33 cellular contexts compared by ENCODE assay signal in the genomic region with DNA sequence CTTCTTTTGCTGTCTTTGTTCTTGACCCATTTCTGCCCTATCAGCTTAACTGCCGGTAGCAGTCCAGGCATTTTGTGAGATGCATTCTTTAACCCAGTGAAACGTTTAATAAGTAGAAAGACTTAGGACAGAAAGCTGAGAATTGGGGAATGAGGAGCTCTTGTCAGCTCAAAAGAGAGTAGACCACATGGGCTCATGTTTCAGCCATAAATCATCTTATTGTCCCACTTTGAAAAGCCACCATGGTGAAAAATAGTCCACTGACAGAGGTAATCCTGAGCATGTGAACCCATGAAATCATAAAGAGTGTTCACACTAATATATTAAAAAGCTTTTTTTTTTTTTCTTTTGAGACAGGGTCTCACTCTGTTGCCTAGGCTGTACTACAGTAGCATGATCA.
"Had no signal": no experiment of that assay in that cellular context is flagged by ENCODE, and none has a peak within 500 bp of the region (broad histone marks: within the 10 kb centered on the region; RNA-seq: fewer than 3 reads in every experiment).

No MANE protein-coding gene starts in this region.

- H3K4me3 ChIP-seq: ascending aorta, breast epithelium, cardiac muscle cell, colonic mucosa, esophagus squamous epithelium had no signal

- DNase-seq: activated B cell treated with CpG ODN at 0.5 μM for 24 hours; activated CD4-positive, alpha-beta memory T cell treated with anti-CD3 and anti-CD28 coated beads for 36 hours; activated CD4-positive, alpha-beta T cell treated with anti-CD3 and anti-CD28 coated beads for 36 hours; activated CD4-positive, alpha-beta T cell treated with anti-CD3 and anti-CD28 coated beads, Interleukin-2, amount 10 ng/mL, durations not matched to agents 24 days and 14 days; activated CD8-positive, alpha-beta memory T cell treated with anti-CD3 and anti-CD28 coated beads, Interleukin-2, amount 10 ng/mL, durations not matched to agents 7 days and 5 days; activated CD8-positive, alpha-beta memory T cell treated with anti-CD3 and anti-CD28 coated beads, Interleukin-2, amount 50 U/mL, for 4 hours; activated CD8-positive, alpha-beta T cell treated with anti-CD3 and anti-CD28 coated beads, Interleukin-2, amount 10 ng/mL, durations not matched to agents 7 days and 5 days; activated effector memory CD4-positive, alpha-beta T cell treated with anti-CD3 and anti-CD28 coated beads, Interleukin-2, amount 50 U/mL, for 16 hours; activated naive CD4-positive, alpha-beta T cell treated with anti-CD3 and anti-CD28 coated beads for 36 hours; activated naive CD8-positive, alpha-beta T cell treated with anti-CD3 and anti-CD28 coated beads, Interleukin-2, amount 10 ng/mL, durations not matched to agents 7 days and 5 days; activated T-cell treated with anti-CD3 and anti-CD28 coated beads, Interleukin-2, amount 50 U/mL, for 1 hour; activated T-cell treated with anti-CD3 and anti-CD28 coated beads, Interleukin-2, amount 50 U/mL, for 48 hours; central memory CD4-positive, alpha-beta T cell; cerebellar nuclear complex; colonic mucosa; effector CD8-positive, alpha-beta T cell; esophagus squamous epithelium; foreskin melanocyte; head of caudate nucleus; T-helper 17 cell; T1000; WERI-Rb-1 had no signal

- FAIRE-seq: endometrium, endothelial cell of umbilical vein had no signal

- H3K9me3 Mint-ChIP-seq: activated B cell treated with CpG ODN at 0.5 μM for 24 hours; activated CD4-positive, alpha-beta memory T cell treated with anti-CD3 and anti-CD28 coated beads for 36 hours; activated CD4-positive, alpha-beta T cell treated with anti-CD3 and anti-CD28 coated beads, Interleukin-2, amount 10 ng/mL, durations not matched to agents 24 days and 14 days; activated naive CD4-positive, alpha-beta T cell treated with anti-CD3 and anti-CD28 coated beads for 36 hours; activated naive CD4-positive, alpha-beta T cell treated with anti-CD3 and anti-CD28 coated beads, Interleukin-2, amount 50 U/mL, for 72 hours; activated naive CD8-positive, alpha-beta T cell treated with anti-CD3 and anti-CD28 coated beads, Interleukin-2, amount 10 ng/mL, durations not matched to agents 7 days and 5 days; activated T-helper 1 cell treated with anti-CD3 and anti-CD28 coated beads, Interleukin-12 subunit alpha, Interleukin-12 subunit beta, Interleukin-2, Interleukin-4 antibody, amounts not matched to agents 30 ng/mL and 10 ng/mL and 1 ng/mL, durations not matched to agents 14 hours and 24 hours and 36 hours; activated T-helper 2 cell treated with anti-CD3 and anti-CD28 coated beads, Interferon-gamma antibody, Interleukin-2, Interleukin-4, amounts not matched to agents 10 μg/mL and 5 μg/mL and 100 μg/mL, durations not matched to agents 14 hours and 24 hours and 36 hours; brain; T-helper 2 cell treated with Interferon-gamma antibody and Interleukin-4, amounts not matched to agents 5 μg/mL and 100 μg/mL, for 36 hours had no signal

- H3K4me3 Mint-ChIP-seq: activated B cell treated with CpG ODN at 0.5 μM for 24 hours; activated CD4-positive, alpha-beta memory T cell treated with anti-CD3 and anti-CD28 coated beads for 36 hours; activated CD4-positive, alpha-beta T cell treated with anti-CD3 and anti-CD28 coated beads for 36 hours; activated CD4-positive, alpha-beta T cell treated with anti-CD3 and anti-CD28 coated beads, Interleukin-2, amount 10 ng/mL, durations not matched to agents 24 days and 14 days; activated CD8-positive, alpha-beta memory T cell treated with anti-CD3 and anti-CD28 coated beads, Interleukin-2, amount 10 ng/mL, durations not matched to agents 7 days and 5 days; activated CD8-positive, alpha-beta T cell treated with anti-CD3 and anti-CD28 coated beads, Interleukin-2, amount 10 ng/mL, durations not matched to agents 7 days and 5 days; activated naive CD4-positive, alpha-beta T cell treated with anti-CD3 and anti-CD28 coated beads for 36 hours; activated naive CD8-positive, alpha-beta T cell treated with anti-CD3 and anti-CD28 coated beads, Interleukin-2, amount 10 ng/mL, durations not matched to agents 7 days and 5 days; activated T-helper 1 cell treated with anti-CD3 and anti-CD28 coated beads, Interleukin-12 subunit alpha, Interleukin-12 subunit beta, Interleukin-2, Interleukin-4 antibody, amounts not matched to agents 30 ng/mL and 10 ng/mL and 1 ng/mL, durations not matched to agents 14 hours and 24 hours and 36 hours; brain; T-helper 17 cell; T-helper 2 cell treated with Interferon-gamma antibody and Interleukin-4, amounts not matched to agents 5 μg/mL and 100 μg/mL, for 36 hours had no signal

- H3K36me3 ChIP-seq: breast epithelium, colonic mucosa had no signal

- H3K27me3 Mint-ChIP-seq: activated B cell treated with CpG ODN at 0.5 μM for 24 hours; activated CD4-positive, alpha-beta memory T cell treated with anti-CD3 and anti-CD28 coated beads for 36 hours; activated CD4-positive, alpha-beta T cell treated with anti-CD3 and anti-CD28 coated beads for 36 hours; activated CD4-positive, alpha-beta T cell treated with anti-CD3 and anti-CD28 coated beads, Interleukin-2, amount 10 ng/mL, durations not matched to agents 24 days and 14 days; activated CD8-positive, alpha-beta memory T cell treated with anti-CD3 and anti-CD28 coated beads, Interleukin-2, amount 10 ng/mL, durations not matched to agents 7 days and 5 days; activated naive CD8-positive, alpha-beta T cell treated with anti-CD3 and anti-CD28 coated beads, Interleukin-2, amount 10 ng/mL, durations not matched to agents 7 days and 5 days; brain; T-helper 17 cell had no signal

- H3K36me3 Mint-ChIP-seq: activated naive CD4-positive, alpha-beta T cell treated with anti-CD3 and anti-CD28 coated beads, Interleukin-2, amount 50 U/mL, for 72 hours had no signal

- H3K27ac Mint-ChIP-seq: activated B cell treated with CpG ODN at 0.5 μM for 24 hours; activated CD4-positive, alpha-beta memory T cell treated with anti-CD3 and anti-CD28 coated beads for 36 hours; activated CD4-positive, alpha-beta T cell treated with anti-CD3 and anti-CD28 coated beads for 36 hours; activated CD4-positive, alpha-beta T cell treated with anti-CD3 and anti-CD28 coated beads, Interleukin-2, amount 10 ng/mL, durations not matched to agents 24 days and 14 days; activated CD8-positive, alpha-beta T cell treated with anti-CD3 and anti-CD28 coated beads, Interleukin-2, amount 10 ng/mL, durations not matched to agents 7 days and 5 days; activated naive CD4-positive, alpha-beta T cell treated with anti-CD3 and anti-CD28 coated beads for 36 hours; activated naive CD4-positive, alpha-beta T cell treated with anti-CD3 and anti-CD28 coated beads, Interleukin-2, amount 50 U/mL, for 72 hours; activated naive CD8-positive, alpha-beta T cell treated with anti-CD3 and anti-CD28 coated beads, Interleukin-2, amount 10 ng/mL, durations not matched to agents 7 days and 5 days; activated T-helper 1 cell treated with anti-CD3 and anti-CD28 coated beads, Interleukin-12 subunit alpha, Interleukin-12 subunit beta, Interleukin-2, Interleukin-4 antibody, amounts not matched to agents 30 ng/mL and 10 ng/mL and 1 ng/mL, durations not matched to agents 14 hours and 24 hours and 36 hours; activated T-helper 2 cell treated with anti-CD3 and anti-CD28 coated beads, Interferon-gamma antibody, Interleukin-2, Interleukin-4, amounts not matched to agents 10 μg/mL and 5 μg/mL and 100 μg/mL, durations not matched to agents 14 hours and 24 hours and 36 hours; brain; T-helper 17 cell; T-helper 2 cell treated with Interferon-gamma antibody and Interleukin-4, amounts not matched to agents 5 μg/mL and 100 μg/mL, for 36 hours had no signal

- ATAC-seq: activated CD4-positive, alpha-beta T cell treated with anti-CD3 and anti-CD28 coated beads for 36 hours; activated CD4-positive, CD25-positive, alpha-beta regulatory T cell treated with anti-CD3 and anti-CD28 coated beads, Interleukin-2, amount 50 U/mL, for 24 hours; activated CD8-positive, alpha-beta memory T cell treated with anti-CD3 and anti-CD28 coated beads, Interleukin-2, amount 10 ng/mL, durations not matched to agents 7 days and 5 days; activated CD8-positive, alpha-beta T cell treated with anti-CD3 and anti-CD28 coated beads, Interleukin-2, amount 10 ng/mL, durations not matched to agents 7 days and 5 days; activated naive CD4-positive, alpha-beta T cell treated with anti-CD3 and anti-CD28 coated beads, Interleukin-2, amount 50 U/mL, for 72 hours; T-helper 17 cell had no signal

- H3K4me1 Mint-ChIP-seq: activated B cell treated with CpG ODN at 0.5 μM for 24 hours; activated CD4-positive, alpha-beta T cell treated with anti-CD3 and anti-CD28 coated beads for 36 hours; activated CD4-positive, alpha-beta T cell treated with anti-CD3 and anti-CD28 coated beads, Interleukin-2, amount 10 ng/mL, durations not matched to agents 24 days and 14 days; activated CD8-positive, alpha-beta memory T cell treated with anti-CD3 and anti-CD28 coated beads, Interleukin-2, amount 10 ng/mL, durations not matched to agents 7 days and 5 days; activated naive CD8-positive, alpha-beta T cell treated with anti-CD3 and anti-CD28 coated beads, Interleukin-2, amount 10 ng/mL, durations not matched to agents 7 days and 5 days; brain; T-helper 17 cell had no signal

- H3K27me3 ChIP-seq: ascending aorta, breast epithelium, cardiac muscle cell, colonic mucosa, esophagus squamous epithelium had no signal

- H3K4me1 ChIP-seq: ascending aorta, breast epithelium, colonic mucosa, esophagus squamous epithelium had no signal

- H3K9me3 ChIP-seq: ascending aorta, breast epithelium, colonic mucosa, esophagus squamous epithelium had no signal
